1 cellular context compared by ENCODE assay signal in genomic region chr17:31448467-31449077, GRCh38.
TF ChIP-seq lines count a peak whose summit lies in the region.

No MANE protein-coding gene starts in this region.

TF ChIP-seq in HepG2, 621 proteins besides CTCF, POLR2A, EP300 and RAD21 (continued from another document):
- TF ChIP-seq ZNF770 (CRISPR knock-in tag; IDR thresholded peaks at IDR 0.05): peak; percentile 83
